Comparison of ENCODE assay signal across 27 cellular contexts in genomic region chr20:44924526-44924925, GRCh38.
"Had no signal": no experiment of that assay in that cellular context is flagged by ENCODE, and none has a peak within 500 bp of the region (broad histone marks: within the 10 kb centered on the region; RNA-seq: fewer than 3 reads in every experiment).

No MANE protein-coding gene starts in this region.

- H3K27me3 Mint-ChIP-seq: activated CD4-positive, alpha-beta memory T cell treated with anti-CD3 and anti-CD28 coated beads for 36 hours; activated naive CD4-positive, alpha-beta T cell treated with anti-CD3 and anti-CD28 coated beads, Interleukin-2, amount 50 U/mL, for 24 hours; activated naive CD8-positive, alpha-beta T cell treated with anti-CD3 and anti-CD28 coated beads, Interleukin-2, amount 50 U/mL, for 24 hours; activated T-helper 17 cell treated with anti-CD3 and anti-CD28 coated beads, Interleukin-2, amount 50 U/mL, for 72 hours; naive thymus-derived CD4-positive, alpha-beta T cell; stimulated activated naive B cell treated with anti-CD40 and anti-IgM and Interleukin-4, amounts not matched to agents 10 μg/mL and 1 μg/mL and 100 μg/mL, for 72 hours had no signal

- H3K9me3 ChIP-seq: right atrium auricular region, stomach, thyroid gland, upper lobe of right lung had no signal

- H3K4me3 Mint-ChIP-seq: activated CD4-positive, alpha-beta memory T cell treated with anti-CD3 and anti-CD28 coated beads for 36 hours; activated naive CD4-positive, alpha-beta T cell treated with anti-CD3 and anti-CD28 coated beads, Interleukin-2, amount 50 U/mL, for 24 hours; activated naive CD8-positive, alpha-beta T cell treated with anti-CD3 and anti-CD28 coated beads, Interleukin-2, amount 50 U/mL, for 24 hours; activated T-cell treated with anti-CD3 and anti-CD28 coated beads, Interleukin-2, amount 50 U/mL, for 4 hours; activated T-helper 17 cell treated with anti-CD3 and anti-CD28 coated beads, Interleukin-2, amount 50 U/mL, for 72 hours; immature natural killer cell; naive thymus-derived CD4-positive, alpha-beta T cell; neural crest cell; stimulated activated naive B cell treated with anti-CD40 and anti-IgM and Interleukin-4, amounts not matched to agents 10 μg/mL and 1 μg/mL and 100 μg/mL, for 72 hours had no signal

- H3K27ac ChIP-seq: epithelial cell of prostate, right atrium auricular region, stomach, thyroid gland, upper lobe of right lung, VCaP had no signal

- ATAC-seq: activated CD4-positive, CD25-positive, alpha-beta regulatory T cell treated with anti-CD3 and anti-CD28 coated beads, Interleukin-2, amount 50 U/mL, for 24 hours; activated naive CD8-positive, alpha-beta T cell treated with anti-CD3 and anti-CD28 coated beads, Interleukin-2, amount 50 U/mL, for 24 hours; activated T-cell treated with anti-CD3 and anti-CD28 coated beads, Interleukin-2, amount 50 U/mL, for 4 hours; activated T-helper 17 cell treated with anti-CD3 and anti-CD28 coated beads, Interleukin-2, amount 50 U/mL, for 72 hours; naive thymus-derived CD4-positive, alpha-beta T cell; stimulated activated naive B cell treated with anti-CD40 and anti-IgM and Interleukin-4, amounts not matched to agents 10 μg/mL and 1 μg/mL and 100 μg/mL, for 72 hours; upper lobe of right lung had no signal

- H3K9me3 Mint-ChIP-seq: activated CD4-positive, alpha-beta memory T cell treated with anti-CD3 and anti-CD28 coated beads for 36 hours; activated naive CD4-positive, alpha-beta T cell treated with anti-CD3 and anti-CD28 coated beads, Interleukin-2, amount 50 U/mL, for 24 hours; activated naive CD8-positive, alpha-beta T cell treated with anti-CD3 and anti-CD28 coated beads, Interleukin-2, amount 50 U/mL, for 24 hours; activated T-cell treated with anti-CD3 and anti-CD28 coated beads, Interleukin-2, amount 50 U/mL, for 4 hours; activated T-helper 17 cell treated with anti-CD3 and anti-CD28 coated beads, Interleukin-2, amount 50 U/mL, for 72 hours; immature natural killer cell; naive thymus-derived CD4-positive, alpha-beta T cell; neural crest cell; stimulated activated naive B cell treated with anti-CD40 and anti-IgM and Interleukin-4, amounts not matched to agents 10 μg/mL and 1 μg/mL and 100 μg/mL, for 72 hours had no signal

- H3K27me3 ChIP-seq: right atrium auricular region, stomach, thyroid gland, upper lobe of right lung had no signal

- H3K4me2 ChIP-seq: smooth muscle cell had no signal

- DNase-seq: activated CD4-positive, alpha-beta memory T cell treated with anti-CD3 and anti-CD28 coated beads for 36 hours; activated CD4-positive, alpha-beta T cell treated with anti-CD3 and anti-CD28 coated beads for 48 hours; activated gamma-delta T cell treated with Interleukin-2 at 50 U/mL for 16 hours; activated naive CD8-positive, alpha-beta T cell treated with anti-CD3 and anti-CD28 coated beads, Interleukin-2, amount 50 U/mL, for 24 hours; activated T-cell treated with anti-CD3 and anti-CD28 coated beads, Interleukin-2, amount 50 U/mL, for 4 hours; dermis blood vessel endothelial cell; effector CD4-positive, alpha-beta T cell; foreskin fibroblast; hypothalamus; immature natural killer cell; midbrain; naive thymus-derived CD4-positive, alpha-beta T cell; stimulated activated CD4-positive, alpha-beta T cell treated with anti-CD3 and anti-CD28 coated beads, Interleukin-1b, Interleukin-23, amount 100 ng/mL, for 48 hours; stimulated activated CD4-positive, alpha-beta T cell treated with anti-CD3 and anti-CD28 coated beads, Interleukin-4, amount 100 ng/mL, for 4 hours; stimulated activated naive B cell treated with anti-CD40 and anti-IgM and Interleukin-4, amounts not matched to agents 10 μg/mL and 1 μg/mL and 100 μg/mL, for 72 hours; stomach; T-helper 2 cell; thyroid gland; upper lobe of right lung had no signal

- H3K4me1 ChIP-seq: right atrium auricular region, stomach, thyroid gland, upper lobe of right lung had no signal

- H3K36me3 ChIP-seq: right atrium auricular region had no signal

- H3K4me1 Mint-ChIP-seq: activated naive CD4-positive, alpha-beta T cell treated with anti-CD3 and anti-CD28 coated beads, Interleukin-2, amount 50 U/mL, for 24 hours; activated naive CD8-positive, alpha-beta T cell treated with anti-CD3 and anti-CD28 coated beads, Interleukin-2, amount 50 U/mL, for 24 hours; activated T-helper 17 cell treated with anti-CD3 and anti-CD28 coated beads, Interleukin-2, amount 50 U/mL, for 72 hours; immature natural killer cell; naive thymus-derived CD4-positive, alpha-beta T cell; neural crest cell; stimulated activated naive B cell treated with anti-CD40 and anti-IgM and Interleukin-4, amounts not matched to agents 10 μg/mL and 1 μg/mL and 100 μg/mL, for 72 hours had no signal

- H3K4me3 ChIP-seq: right atrium auricular region, smooth muscle cell, stomach, thyroid gland, upper lobe of right lung had no signal

- H3K27ac Mint-ChIP-seq: activated CD4-positive, alpha-beta memory T cell treated with anti-CD3 and anti-CD28 coated beads for 36 hours; activated naive CD4-positive, alpha-beta T cell treated with anti-CD3 and anti-CD28 coated beads, Interleukin-2, amount 50 U/mL, for 24 hours; activated naive CD8-positive, alpha-beta T cell treated with anti-CD3 and anti-CD28 coated beads, Interleukin-2, amount 50 U/mL, for 24 hours; stimulated activated naive B cell treated with anti-CD40 and anti-IgM and Interleukin-4, amounts not matched to agents 10 μg/mL and 1 μg/mL and 100 μg/mL, for 72 hours had no signal
